In the genomic region with DNA sequence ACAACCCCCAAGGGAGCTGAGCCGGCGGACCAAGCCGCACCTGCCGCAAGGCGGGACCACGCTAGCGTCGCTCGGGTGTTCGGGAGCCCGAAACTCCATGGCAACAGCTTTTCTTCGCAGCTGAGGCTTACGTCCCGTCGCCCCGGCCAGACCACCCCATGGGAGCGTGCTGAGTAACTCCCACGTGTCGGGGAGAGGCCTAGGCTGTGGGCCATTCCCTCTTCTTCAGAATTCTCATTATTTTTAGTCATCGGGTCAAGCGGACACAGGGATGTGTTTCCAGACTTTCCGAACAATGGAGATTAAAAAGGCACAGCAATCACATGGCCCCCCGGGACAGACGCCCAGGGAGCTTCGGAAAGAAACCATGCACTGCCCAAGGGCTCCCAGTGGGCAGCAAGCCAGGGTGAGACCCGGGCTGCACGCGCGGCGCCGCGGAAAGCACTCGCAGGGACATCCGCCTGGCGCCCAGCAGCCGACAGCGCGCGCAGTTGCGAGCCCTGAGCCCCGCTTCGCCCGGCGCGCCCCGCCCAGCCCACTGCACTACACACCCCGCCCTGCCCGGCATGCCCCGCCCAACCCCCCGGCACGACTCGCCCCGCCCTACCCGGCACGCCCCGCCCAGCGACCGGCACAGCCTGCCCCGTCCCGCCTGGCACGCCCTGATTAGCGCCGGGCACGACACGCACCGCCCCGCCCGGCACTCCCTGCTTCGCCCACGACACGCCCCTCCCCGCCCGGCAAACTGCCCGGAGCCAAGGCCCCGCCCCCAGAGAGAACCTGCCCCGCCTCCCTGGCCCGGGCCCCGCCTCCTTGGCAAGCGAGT, we compare ENCODE assay signal across 1 cellular context.
A peak's percentile ranks its signal among the peaks of the same experiment; 100 is the strongest.
TF ChIP-seq lines count a peak whose summit lies in the region.

No MANE protein-coding gene starts in this region.

TF ChIP-seq in HepG2, 621 proteins besides CTCF, POLR2A, EP300 and RAD21 (continued from another document and continues in another):
- TF ChIP-seq NFIB (CRISPR knock-in tag; IDR thresholded peaks at IDR 0.05; ENCODE audit: borderline replicate concordance) (no peak), FLYWCH1 (CRISPR knock-in tag; IDR thresholded peaks at IDR 0.05) (0 out of 2 replicates have a peak, but pooled peaks have one; percentile 56), DMAP1 (CRISPR knock-in tag; IDR thresholded peaks at IDR 0.05) (peak; percentile 38; the same call in 1 of the 2 replicates), ZSCAN29 (CRISPR knock-in tag; conservative IDR thresholded peaks at IDR 0.05) (no peak), MAFG (CRISPR knock-in tag; IDR thresholded peaks at IDR 0.05) (no peak), PITX1 (CRISPR knock-in tag; IDR thresholded peaks at IDR 0.05) (peak; percentile 57; the same call in 1 of the 2 replicates), NCOA5 (CRISPR knock-in tag; IDR thresholded peaks at IDR 0.05) (no peak), ZNF136 (CRISPR knock-in tag; IDR thresholded peaks at IDR 0.05; ENCODE audit: low read depth) (no peak), THAP9 (CRISPR knock-in tag; IDR thresholded peaks at IDR 0.05; ENCODE audit: borderline replicate concordance) (peak; percentile 34; the same call in 1 of the 2 replicates), ZNF260 (CRISPR knock-in tag; IDR thresholded peaks at IDR 0.05; ENCODE audit: borderline replicate concordance, low read depth) (no peak), NR0B2 (CRISPR knock-in tag; IDR thresholded peaks at IDR 0.05) (0 out of 2 replicates have a peak, but pooled peaks have one; percentile 34), ZNF224 (CRISPR knock-in tag; IDR thresholded peaks at IDR 0.05) (peak; percentile 9; the same call in 1 of the 2 replicates), CENPBD1 (CRISPR knock-in tag; IDR thresholded peaks at IDR 0.05; ENCODE audit: borderline replicate concordance, low read depth) (no peak), ZNF747 (CRISPR knock-in tag; IDR thresholded peaks at IDR 0.05; ENCODE audit: borderline replicate concordance) (no peak), GTF2F1 (IDR thresholded peaks at IDR 0.05; ENCODE audit: low read length) (no peak), KAT8 (CRISPR knock-in tag; IDR thresholded peaks at IDR 0.05) (peak; percentile 26; the same call in 1 of the 2 replicates), SUZ12 (IDR thresholded peaks at IDR 0.05; ENCODE audit: low read depth, low read length) (no peak), ZNF674 (CRISPR knock-in tag; IDR thresholded peaks at IDR 0.05; ENCODE audit: low read depth) (no peak), ZXDC (CRISPR knock-in tag; IDR thresholded peaks at IDR 0.05) (no peak), ZNF20 (CRISPR knock-in tag; IDR thresholded peaks at IDR 0.05) (no peak), NR2F2 (IDR thresholded peaks at IDR 0.05; ENCODE audit: borderline replicate concordance, low read depth) (no peak), GATAD2A (CRISPR knock-in tag; IDR thresholded peaks at IDR 0.05) (no peak), ZNF292 (CRISPR knock-in tag; IDR thresholded peaks at IDR 0.05; ENCODE audit: borderline replicate concordance, low read depth) (peak; percentile 74; the same call in 1 of the 2 replicates), SMAD9 (CRISPR knock-in tag; IDR thresholded peaks at IDR 0.05) (0 out of 2 replicates have a peak, but pooled peaks have one; percentile 43), TBX2 (CRISPR knock-in tag; IDR thresholded peaks at IDR 0.05; ENCODE audit: borderline replicate concordance) (no peak), ZNF547 (CRISPR knock-in tag; IDR thresholded peaks at IDR 0.05) (peak; percentile 37; the same call in 1 of the 2 replicates), ZFP41 (CRISPR knock-in tag; IDR thresholded peaks at IDR 0.05; ENCODE audit: borderline replicate concordance) (0 out of 2 replicates have a peak, but pooled peaks have one; percentile 28), ONECUT2 (CRISPR knock-in tag; IDR thresholded peaks at IDR 0.05) (no peak), MIER2 (CRISPR knock-in tag; IDR thresholded peaks at IDR 0.05) (no peak), ARNT2 (CRISPR knock-in tag; IDR thresholded peaks at IDR 0.05; ENCODE audit: low read depth) (no peak; the same call in 1 of the 2 replicates), ZGPAT (CRISPR knock-in tag; IDR thresholded peaks at IDR 0.05) (no peak; the same call in 1 of the 2 replicates), SOX5 (CRISPR knock-in tag; IDR thresholded peaks at IDR 0.05; ENCODE audit: borderline replicate concordance) (no peak), ZNF280B (CRISPR knock-in tag; IDR thresholded peaks at IDR 0.05; ENCODE audit: borderline replicate concordance) (peak; percentile 65; the same call in 1 of the 2 replicates), ZZZ3 (CRISPR knock-in tag; IDR thresholded peaks at IDR 0.05; ENCODE audit: borderline replicate concordance) (no peak)
- TF ChIP-seq, protein P1, sequence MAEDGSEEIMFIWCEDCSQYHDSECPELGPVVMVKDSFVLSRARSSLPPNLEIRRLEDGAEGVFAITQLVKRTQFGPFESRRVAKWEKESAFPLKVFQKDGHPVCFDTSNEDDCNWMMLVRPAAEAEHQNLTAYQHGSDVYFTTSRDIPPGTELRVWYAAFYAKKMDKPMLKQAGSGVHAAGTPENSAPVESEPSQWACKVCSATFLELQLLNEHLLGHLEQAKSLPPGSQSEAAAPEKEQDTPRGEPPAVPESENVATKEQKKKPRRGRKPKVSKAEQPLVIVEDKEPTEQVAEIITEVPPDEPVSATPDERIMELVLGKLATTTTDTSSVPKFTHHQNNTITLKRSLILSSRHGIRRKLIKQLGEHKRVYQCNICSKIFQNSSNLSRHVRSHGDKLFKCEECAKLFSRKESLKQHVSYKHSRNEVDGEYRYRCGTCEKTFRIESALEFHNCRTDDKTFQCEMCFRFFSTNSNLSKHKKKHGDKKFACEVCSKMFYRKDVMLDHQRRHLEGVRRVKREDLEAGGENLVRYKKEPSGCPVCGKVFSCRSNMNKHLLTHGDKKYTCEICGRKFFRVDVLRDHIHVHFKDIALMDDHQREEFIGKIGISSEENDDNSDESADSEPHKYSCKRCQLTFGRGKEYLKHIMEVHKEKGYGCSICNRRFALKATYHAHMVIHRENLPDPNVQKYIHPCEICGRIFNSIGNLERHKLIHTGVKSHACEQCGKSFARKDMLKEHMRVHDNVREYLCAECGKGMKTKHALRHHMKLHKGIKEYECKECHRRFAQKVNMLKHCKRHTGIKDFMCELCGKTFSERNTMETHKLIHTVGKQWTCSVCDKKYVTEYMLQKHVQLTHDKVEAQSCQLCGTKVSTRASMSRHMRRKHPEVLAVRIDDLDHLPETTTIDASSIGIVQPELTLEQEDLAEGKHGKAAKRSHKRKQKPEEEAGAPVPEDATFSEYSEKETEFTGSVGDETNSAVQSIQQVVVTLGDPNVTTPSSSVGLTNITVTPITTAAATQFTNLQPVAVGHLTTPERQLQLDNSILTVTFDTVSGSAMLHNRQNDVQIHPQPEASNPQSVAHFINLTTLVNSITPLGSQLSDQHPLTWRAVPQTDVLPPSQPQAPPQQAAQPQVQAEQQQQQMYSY (CRISPR knock-in tag; IDR thresholded peaks at IDR 0.05): no peak
- TF ChIP-seq, protein P2, sequence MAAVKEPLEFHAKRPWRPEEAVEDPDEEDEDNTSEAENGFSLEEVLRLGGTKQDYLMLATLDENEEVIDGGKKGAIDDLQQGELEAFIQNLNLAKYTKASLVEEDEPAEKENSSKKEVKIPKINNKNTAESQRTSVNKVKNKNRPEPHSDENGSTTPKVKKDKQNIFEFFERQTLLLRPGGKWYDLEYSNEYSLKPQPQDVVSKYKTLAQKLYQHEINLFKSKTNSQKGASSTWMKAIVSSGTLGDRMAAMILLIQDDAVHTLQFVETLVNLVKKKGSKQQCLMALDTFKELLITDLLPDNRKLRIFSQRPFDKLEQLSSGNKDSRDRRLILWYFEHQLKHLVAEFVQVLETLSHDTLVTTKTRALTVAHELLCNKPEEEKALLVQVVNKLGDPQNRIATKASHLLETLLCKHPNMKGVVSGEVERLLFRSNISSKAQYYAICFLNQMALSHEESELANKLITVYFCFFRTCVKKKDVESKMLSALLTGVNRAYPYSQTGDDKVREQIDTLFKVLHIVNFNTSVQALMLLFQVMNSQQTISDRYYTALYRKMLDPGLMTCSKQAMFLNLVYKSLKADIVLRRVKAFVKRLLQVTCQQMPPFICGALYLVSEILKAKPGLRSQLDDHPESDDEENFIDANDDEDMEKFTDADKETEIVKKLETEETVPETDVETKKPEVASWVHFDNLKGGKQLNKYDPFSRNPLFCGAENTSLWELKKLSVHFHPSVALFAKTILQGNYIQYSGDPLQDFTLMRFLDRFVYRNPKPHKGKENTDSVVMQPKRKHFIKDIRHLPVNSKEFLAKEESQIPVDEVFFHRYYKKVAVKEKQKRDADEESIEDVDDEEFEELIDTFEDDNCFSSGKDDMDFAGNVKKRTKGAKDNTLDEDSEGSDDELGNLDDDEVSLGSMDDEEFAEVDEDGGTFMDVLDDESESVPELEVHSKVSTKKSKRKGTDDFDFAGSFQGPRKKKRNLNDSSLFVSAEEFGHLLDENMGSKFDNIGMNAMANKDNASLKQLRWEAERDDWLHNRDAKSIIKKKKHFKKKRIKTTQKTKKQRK (IDR thresholded peaks at IDR 0.05; ENCODE audit: low read length): no peak
- TF ChIP-seq, protein P3, sequence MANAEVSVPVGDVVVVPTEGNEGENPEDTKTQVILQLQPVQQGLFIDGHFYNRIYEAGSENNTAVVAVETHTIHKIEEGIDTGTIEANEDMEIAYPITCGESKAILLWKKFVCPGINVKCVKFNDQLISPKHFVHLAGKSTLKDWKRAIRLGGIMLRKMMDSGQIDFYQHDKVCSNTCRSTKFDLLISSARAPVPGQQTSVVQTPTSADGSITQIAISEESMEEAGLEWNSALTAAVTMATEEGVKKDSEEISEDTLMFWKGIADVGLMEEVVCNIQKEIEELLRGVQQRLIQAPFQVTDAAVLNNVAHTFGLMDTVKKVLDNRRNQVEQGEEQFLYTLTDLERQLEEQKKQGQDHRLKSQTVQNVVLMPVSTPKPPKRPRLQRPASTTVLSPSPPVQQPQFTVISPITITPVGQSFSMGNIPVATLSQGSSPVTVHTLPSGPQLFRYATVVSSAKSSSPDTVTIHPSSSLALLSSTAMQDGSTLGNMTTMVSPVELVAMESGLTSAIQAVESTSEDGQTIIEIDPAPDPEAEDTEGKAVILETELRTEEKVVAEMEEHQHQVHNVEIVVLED (CRISPR knock-in tag; IDR thresholded peaks at IDR 0.05; ENCODE audit: borderline replicate concordance): peak; percentile 38; the same call in 1 of the 2 replicates
